ENCODE assay signal across 8 cellular contexts in genomic region chr2:226835420-226835795, GRCh38. TPM values are rescaled to one million over a fixed set of nuclear protein-coding genes. Genes with fewer than 3 reads are reported as not detected.
DNase-seq lines count a peak whose midpoint lies in the region; ATAC-seq and TF ChIP-seq lines count a peak whose summit lies in the region.

No MANE protein-coding gene starts in this region.

- peak overlapping the region; percentile 99 for H3K4me3 ChIP-seq in OCI-LY3 (ENCODE audit: low read length)
- peak overlapping the region; percentile 88 for H3K4me3 ChIP-seq in coronary artery
- peak overlapping the region; percentile 92 to 94 for H3K4me3 ChIP-seq in mesenchymal stem cell (ENCODE audit: insufficient read depth in 1 of 2, low read depth in 1 of 2, low read length in 2 of 2)

- H3K4me2 ChIP-seq in OCI-LY3 (ENCODE audit: low read length) (peak overlapping the region; percentile 97), mesenchymal stem cell (ENCODE audit: low read length, poor library complexity, severe bottlenecking) (peak overlapping the region; percentile 88)

- H3K27me3 ChIP-seq in OCI-LY3 (ENCODE audit: low read depth, low read length) (no peaks in the 10 kb centered on the region), mesenchymal stem cell (ENCODE audit: control insufficient read depth in 1 of 2, insufficient read depth in 1 of 2, low read length in 2 of 2) (no peaks in the 10 kb centered on the region)

- H3K18ac ChIP-seq in mesenchymal stem cell (ENCODE audit: low read depth in 1 of 2, low read length in 2 of 2): peak overlapping the region; percentile 89 to 99

- H3K4ac ChIP-seq in mesenchymal stem cell (ENCODE audit: low read depth in 1 of 2, low read length in 2 of 2): peak overlapping the region; percentile 74 to 99

- H3K9me3 Mint-ChIP-seq in type B pancreatic cell: no peaks in the 10 kb centered on the region

- peak overlapping the region; percentile 14 to 85 for H3K23ac ChIP-seq in mesenchymal stem cell (ENCODE audit: low read length in 2 of 2)

- H4K20me1 ChIP-seq in OCI-LY3 (ENCODE audit: insufficient read depth, low read length): no peaks in the 10 kb centered on the region

- H3K9ac ChIP-seq in OCI-LY3 (ENCODE audit: low read length) (peak overlapping the region; percentile 99), mesenchymal stem cell (ENCODE audit: low read length) (peak overlapping the region; percentile 90)

- no peak overlapping the region for H2AK5ac ChIP-seq in mesenchymal stem cell (ENCODE audit: low read length, severe bottlenecking)

- H3K27ac ChIP-seq in 22Rv1 (peak overlapping the region; percentile 95), OCI-LY3 (ENCODE audit: low read length) (peak overlapping the region; percentile 100), coronary artery (peak overlapping the region; percentile 98 to 99), mesenchymal stem cell (ENCODE audit: low read length, poor library complexity, severe bottlenecking) (peak overlapping the region; percentile 68)

- in situ Hi-C loops in GM13976 (cut with MboI; ENCODE audit: low sequenced_read_pairs, unreplicated experiment): no loop called here

- peak; percentile 76 for DNase-seq in coronary artery (ENCODE audit: low spot score)
- DNase-seq in mesenchymal stem cell: no peak
- DNase-seq in type B pancreatic cell (ENCODE audit: extremely low spot score, unreplicated experiment): no peak
- DNase-seq in GM13976 (ENCODE audit: low spot score): no peak

- peak overlapping the region; percentile 99 for H4K8ac ChIP-seq in mesenchymal stem cell (ENCODE audit: low read length)

- peak overlapping the region; percentile 89 to 95 for H2BK12ac ChIP-seq in mesenchymal stem cell (ENCODE audit: low read length in 2 of 2)

- H3K79me2 ChIP-seq in OCI-LY3 (ENCODE audit: low read length): peaks cover 36% of the 10 kb centered on the region

- H4K91ac ChIP-seq in mesenchymal stem cell (ENCODE audit: low read length): peak overlapping the region; percentile 96

- peak overlapping the region; percentile 97 for H3K4me3 Mint-ChIP-seq in type B pancreatic cell

- H2BK15ac ChIP-seq in mesenchymal stem cell (ENCODE audit: low read depth, poor library complexity, severe bottlenecking): peak overlapping the region; percentile 95

- 14% methylated on average over 22 of the region's 26 CpGs for WGBS in mesenchymal stem cell

- TF ChIP-seq CTCF in 22Rv1 (IDR thresholded peaks at IDR 0.05): no peak
- no peak for TF ChIP-seq CTCF in OCI-LY3 (IDR thresholded peaks at IDR 0.05; ENCODE audit: low read depth, low read length)
- TF ChIP-seq CTCF in coronary artery (IDR thresholded peaks at IDR 0.05): no peak
- no peak for TF ChIP-seq CTCF in type B pancreatic cell (conservative IDR thresholded peaks at IDR 0.05)
- no peak for TF ChIP-seq CTCF in GM13976 (IDR thresholded peaks at IDR 0.05; ENCODE audit: borderline replicate concordance, control extremely low read depth, extremely low read depth, insufficient read depth, missing control alignments)

- ATAC-seq in GM18505 (IDR thresholded peaks at IDR 0.05; ENCODE audit: unreplicated experiment) (peak; percentile 28), HG02970 (IDR thresholded peaks at IDR 0.05; ENCODE audit: low FRiP score, unreplicated experiment) (peak; percentile 23)

- H2BK120ac ChIP-seq in mesenchymal stem cell (ENCODE audit: low read depth, low read length): peak overlapping the region; percentile 93

- H3K36me3 ChIP-seq in OCI-LY3 (replicated peaks; ENCODE audit: low read depth, low read length) (peaks cover 6% of the 10 kb centered on the region), mesenchymal stem cell (ENCODE audit: control insufficient read depth in 1 of 2, insufficient read depth in 2 of 2, low read depth in 1 of 2, low read length in 2 of 2) (peaks cover 0 to 19% of the 10 kb centered on the region in 2 experiments)

- H3K27me3 Mint-ChIP-seq in type B pancreatic cell: no peaks in the 10 kb centered on the region

- H2AFZ ChIP-seq in OCI-LY3 (ENCODE audit: low read depth, low read length): peak overlapping the region; percentile 81; the same call in 1 of the 2 replicates
- H2AFZ ChIP-seq in mesenchymal stem cell (ENCODE audit: low read depth, low read length): peak overlapping the region; percentile 51

- no peak overlapping the region for H2BK5ac ChIP-seq in mesenchymal stem cell (ENCODE audit: low read depth, low read length, poor library complexity, severe bottlenecking)

- H3K9me3 ChIP-seq in OCI-LY3 (ENCODE audit: insufficient read depth, low read length) (no peaks in the 10 kb centered on the region), mesenchymal stem cell (ENCODE audit: control insufficient read depth, low read length) (no peaks in the 10 kb centered on the region)

- peak overlapping the region in 1 of 2 experiments; percentile 61 for H3K14ac ChIP-seq in mesenchymal stem cell (ENCODE audit: low read length in 2 of 2)

- H3K79me1 ChIP-seq in mesenchymal stem cell (replicated peaks; ENCODE audit: low read length, poor library complexity, severe bottlenecking): peaks cover 12% of the 10 kb centered on the region

- H3K4me1 Mint-ChIP-seq in type B pancreatic cell (ENCODE audit: unreplicated experiment): peaks cover 28% of the 10 kb centered on the region

- no peak for TF ChIP-seq POLR2A in GM18505 (IDR thresholded peaks at IDR 0.05; ENCODE audit: borderline replicate concordance, extremely low read depth, insufficient read depth, insufficient read length)

- H3K27ac Mint-ChIP-seq in type B pancreatic cell: peak overlapping the region; percentile 98

- H3K36me3 Mint-ChIP-seq in type B pancreatic cell: peaks cover 8% of the 10 kb centered on the region

- H3K4me1 ChIP-seq in OCI-LY3 (ENCODE audit: low read length): peaks cover 27% of the 10 kb centered on the region
- peaks cover 6% of the 10 kb centered on the region for H3K4me1 ChIP-seq in mesenchymal stem cell (ENCODE audit: control insufficient read depth, insufficient read depth, low read depth, low read length)

RNA-seq across cellular contexts. Expression of gene RHBDD1, which starts 0.4 kb away (rescaled TPM):
- 20.6 TPM for polyA plus RNA-seq in mesenchymal stem cell (2013, experiment 1 of 2)
- polyA plus RNA-seq in mesenchymal stem cell (2013, experiment 2 of 2): 20.9 TPM
- 32.0 and 34.9 TPM in 2 replicates for total RNA-seq in type B pancreatic cell (ENCODE audit: low replicate concordance)

RNA-seq across cellular contexts. Expression of gene IRS1, which starts 35.8 kb away (rescaled TPM):
- polyA plus RNA-seq in mesenchymal stem cell (2013, experiment 1 of 2): 30.0 TPM
- polyA plus RNA-seq in mesenchymal stem cell (2013, experiment 2 of 2): 28.7 TPM
- 16.0 and 25.9 TPM in 2 replicates for total RNA-seq in type B pancreatic cell (ENCODE audit: low replicate concordance)
